In genomic region chr6:7237653-7238190, GRCh38 we compare ENCODE assay signal across 1 cellular context.
TF ChIP-seq lines count a peak whose summit lies in the region.

No MANE protein-coding gene starts in this region.

TF ChIP-seq in WTC11, 78 proteins besides CTCF, POLR2A, EP300 and RAD21 (continued from another document):
- TF ChIP-seq ZNF532 (CRISPR knock-in tag; IDR thresholded peaks at IDR 0.05; ENCODE audit: borderline replicate concordance), result no peak
- no peak for TF ChIP-seq NR3C1 (CRISPR knock-in tag; conservative IDR thresholded peaks at IDR 0.05; ENCODE audit: low read depth)
- TF ChIP-seq RORB (CRISPR knock-in tag; IDR thresholded peaks at IDR 0.05), result no peak
- TF ChIP-seq SMAD3 (CRISPR knock-in tag; IDR thresholded peaks at IDR 0.05; ENCODE audit: borderline replicate concordance), result no peak
TF ChIP-seq in WTC11: peak in this region for 0.
